ENCODE assay signal across 19 cellular contexts in the genomic region with DNA sequence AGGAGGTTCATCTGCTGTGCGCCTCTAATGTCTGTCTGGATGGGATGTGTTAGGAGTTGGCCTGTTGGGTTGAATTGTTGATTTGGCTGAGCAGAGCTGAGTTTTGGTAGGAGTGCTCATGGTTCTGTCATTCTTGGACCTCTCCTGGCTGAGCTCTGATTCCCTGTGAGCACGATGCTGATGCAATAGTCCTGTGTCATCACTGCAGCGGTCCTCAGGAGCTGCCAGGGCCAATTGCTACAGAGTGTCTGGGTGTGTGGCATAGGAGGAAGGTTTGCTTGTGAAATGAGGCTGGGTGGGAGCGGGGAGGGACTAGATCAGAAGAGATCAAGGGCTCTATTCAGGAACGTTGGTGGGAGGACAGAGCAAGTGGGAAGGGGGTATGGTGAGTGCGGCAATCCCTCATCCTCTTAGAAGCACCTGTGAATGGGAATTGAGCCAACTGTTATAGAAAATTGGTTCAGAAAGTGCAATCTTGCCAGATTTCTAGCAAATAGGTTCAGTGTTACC. TPM values are rescaled to one million over a fixed set of nuclear protein-coding genes. Genes with fewer than 3 reads are reported as not detected.
DNase-seq lines count a peak whose midpoint lies in the region; FAIRE-seq and TF ChIP-seq lines count a peak whose summit lies in the region.
"Had no signal": no experiment of that assay in that cellular context is flagged by ENCODE, and none has a peak within 500 bp of the region (broad histone marks: within the 10 kb centered on the region; RNA-seq: fewer than 3 reads in every experiment).

No MANE protein-coding gene starts in this region.

- H3K27me3 Mint-ChIP-seq in chondrocyte (ENCODE audit: low read depth) = peaks cover 1% of the 10 kb centered on the region
- H3K27me3 Mint-ChIP-seq in activated CD4-positive, alpha-beta memory T cell treated with anti-CD3 and anti-CD28 coated beads for 36 hours = no peaks in the 10 kb centered on the region
- H3K27me3 Mint-ChIP-seq: CD4-positive, CD25-positive, alpha-beta regulatory T cell had no signal

- H3K4me1 ChIP-seq in liver (ENCODE audit: control insufficient read depth in 4 of 4, insufficient read depth in 4 of 4, low read length in 3 of 4) (no peaks in the 10 kb centered on the region), tibial artery (no peaks in the 10 kb centered on the region)
- H3K4me1 ChIP-seq: Peyer's patch had no signal

- peaks cover 53% of the 10 kb centered on the region for H3K36me3 Mint-ChIP-seq in chondrocyte (ENCODE audit: low read depth)
- H3K36me3 Mint-ChIP-seq in activated CD4-positive, alpha-beta memory T cell treated with anti-CD3 and anti-CD28 coated beads for 36 hours = peaks cover 62% of the 10 kb centered on the region

- POLR2A ChIA-PET in activated CD4-positive, alpha-beta memory T cell treated with anti-CD3 and anti-CD28 coated beads for 36 hours (lab: Charles Lee) = no interaction called here

- peak; percentile 48 for DNase-seq in Ammon's horn (ENCODE audit: low spot score)
- peak; percentile 20 to 36 for DNase-seq in HL-60 (ENCODE audit: low read depth in 1 of 2, low spot score in 1 of 2)
- DNase-seq in bronchial epithelial cell (ENCODE audit: low read depth) = no peak
- no peak for DNase-seq in tibial artery
- DNase-seq in chondrocyte (ENCODE audit: low spot score) = no peak
- DNase-seq in activated CD4-positive, alpha-beta memory T cell treated with anti-CD3 and anti-CD28 coated beads for 36 hours = no peak
- DNase-seq: AML-193; CD4-positive, CD25-positive, alpha-beta regulatory T cell; EL; IMR-90; Kasumi-1; NCI-H1436; NCI-H2029 treated with DMSO at 0.1 percent for 48 hours; NCI-H2171 treated with DMSO at 0.1 percent for 48 hours; NCI-H748 treated with DMSO at 0.1 percent for 48 hours; Peyer's patch; Right ventricle myocardium superior had no signal

- H3K4me3 ChIP-seq in HL-60 (replicated peaks; ENCODE audit: insufficient read depth, low read length) (no peak overlapping the region), bronchial epithelial cell (ENCODE audit: low read depth, low read length) (no peak overlapping the region), liver (ENCODE audit: low read depth in 1 of 3, low read length in 3 of 3) (no peak overlapping the region), tibial artery (no peak overlapping the region)
- H3K4me3 ChIP-seq: Peyer's patch had no signal

- CTCF ChIA-PET in activated CD4-positive, alpha-beta memory T cell treated with anti-CD3 and anti-CD28 coated beads for 36 hours (lab: Charles Lee) = interaction anchor here (1.4 to 1.6 kb wide), 3 partner anchors 22 to 431 kb away, joined by 4 to 7 read pairs (median 4); no protein-coding TSS in a partner anchor

- H3K9me3 ChIP-seq in liver (ENCODE audit: control insufficient read depth in 4 of 4, low read length in 3 of 4) (peaks cover 0 to 2% (median 0%) of the 10 kb centered on the region in 4 donors), tibial artery (peaks cover 0 to 15% (median 5%) of the 10 kb centered on the region in 3 donors)

- no peaks in the 10 kb centered on the region for H3K27me3 ChIP-seq in HL-60 (ENCODE audit: insufficient read depth, poor library complexity, severe bottlenecking)
- H3K27me3 ChIP-seq in bronchial epithelial cell (ENCODE audit: control insufficient read depth, insufficient read depth, low read length) = no peaks in the 10 kb centered on the region
- H3K27me3 ChIP-seq in liver (ENCODE audit: control insufficient read depth in 4 of 4, insufficient read depth in 4 of 4, low read length in 3 of 4) = no peaks in the 10 kb centered on the region
- H3K27me3 ChIP-seq in tibial artery = no peaks in the 10 kb centered on the region
- H3K27me3 ChIP-seq: Peyer's patch had no signal

- no peak overlapping the region for H3K27ac Mint-ChIP-seq in chondrocyte (ENCODE audit: unreplicated experiment)
- no peak overlapping the region for H3K27ac Mint-ChIP-seq in activated CD4-positive, alpha-beta memory T cell treated with anti-CD3 and anti-CD28 coated beads for 36 hours
- H3K27ac Mint-ChIP-seq: CD4-positive, CD25-positive, alpha-beta regulatory T cell had no signal

- H3K27ac ChIP-seq in HL-60 (replicated peaks) (no peak overlapping the region), liver (ENCODE audit: low read depth in 1 of 2, low read length in 2 of 2) (no peak overlapping the region), tibial artery (no peak overlapping the region)
- H3K27ac ChIP-seq: Peyer's patch had no signal

- peaks cover 24% of the 10 kb centered on the region for H3K9me3 Mint-ChIP-seq in chondrocyte (ENCODE audit: low read depth)
- H3K9me3 Mint-ChIP-seq in activated CD4-positive, alpha-beta memory T cell treated with anti-CD3 and anti-CD28 coated beads for 36 hours = peaks cover 14% of the 10 kb centered on the region

- peak; percentile 72 for FAIRE-seq in bronchial epithelial cell (lab: Jason Lieb, UNC)
- FAIRE-seq: H1 had no signal

- H3K36me3 ChIP-seq in bronchial epithelial cell (ENCODE audit: control insufficient read depth, insufficient read depth, low read length) (peaks cover 25% of the 10 kb centered on the region), liver (ENCODE audit: control insufficient read depth in 4 of 4, insufficient read depth in 3 of 4, low read depth in 1 of 4, low read length in 3 of 4) (peaks cover 1 to 54% (median 35%) of the 10 kb centered on the region in 4 donors), tibial artery (peaks cover 67 to 73% (median 67%) of the 10 kb centered on the region in 3 donors)

- H3K4me3 Mint-ChIP-seq in chondrocyte (ENCODE audit: unreplicated experiment) = no peak overlapping the region
- H3K4me3 Mint-ChIP-seq in activated CD4-positive, alpha-beta memory T cell treated with anti-CD3 and anti-CD28 coated beads for 36 hours = no peak overlapping the region
- H3K4me3 Mint-ChIP-seq: CD4-positive, CD25-positive, alpha-beta regulatory T cell had no signal

- H3K4me1 Mint-ChIP-seq in chondrocyte (ENCODE audit: low read depth) = no peaks in the 10 kb centered on the region
- no peaks in the 10 kb centered on the region for H3K4me1 Mint-ChIP-seq in activated CD4-positive, alpha-beta memory T cell treated with anti-CD3 and anti-CD28 coated beads for 36 hours (ENCODE audit: low read depth)

- peak in 1 of 2 donors; percentile 29 for TF ChIP-seq RAD21 in liver (IDR thresholded peaks at IDR 0.05)

- intact Hi-C loops in tibial artery (cut with DNase I; ENCODE audit: low total_unique reads) = no loop called here
- intact Hi-C loops in activated CD4-positive, alpha-beta memory T cell treated with anti-CD3 and anti-CD28 coated beads for 36 hours (cut with micrococcal nuclease) = no loop called here

- no peak overlapping the region for H3K9ac ChIP-seq in liver (ENCODE audit: low read depth in 1 of 2, low read length in 2 of 2)

- TF ChIP-seq CTCF in HL-60 (IDR thresholded peaks at IDR 0.05; ENCODE audit: insufficient read depth, low read length) (no peak), bronchial epithelial cell (IDR thresholded peaks at IDR 0.05; ENCODE audit: insufficient read depth, low read length, severe bottlenecking) (no peak), liver (IDR thresholded peaks at IDR 0.05; ENCODE audit: low read depth, low read length, missing input control) (no peak), tibial artery (IDR thresholded peaks at IDR 0.05) (no peak), chondrocyte (IDR thresholded peaks at IDR 0.05) (no peak)

- WGBS in liver = 71% methylated on average over 6 of the region's 6 CpGs

TF ChIP-seq in liver, 16 proteins besides CTCF, POLR2A, EP300 and RAD21:
- peak; percentile 40 to 50 for TF ChIP-seq HNF4A (conservative IDR thresholded peaks at IDR 0.05)
- TF ChIP-seq, protein P1, sequence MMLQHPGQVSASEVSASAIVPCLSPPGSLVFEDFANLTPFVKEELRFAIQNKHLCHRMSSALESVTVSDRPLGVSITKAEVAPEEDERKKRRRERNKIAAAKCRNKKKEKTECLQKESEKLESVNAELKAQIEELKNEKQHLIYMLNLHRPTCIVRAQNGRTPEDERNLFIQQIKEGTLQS (IDR thresholded peaks at IDR 0.05) = peak; percentile 97
- TF ChIP-seq EGR1 (IDR thresholded peaks at IDR 0.05; ENCODE audit: low read depth in 2 of 2) = no peak

RNA-seq across cellular contexts. Expression of gene PEX5, which starts 21.2 kb away (rescaled TPM):
- 21.9 and 27.9 TPM in 2 replicates for total RNA-seq in bronchial epithelial cell
- 10 to 100 TPM; 19.4 to 37.9 TPM for total RNA-seq in liver
- 10 to 100 TPM in 1 of 2 donors, 1 to 10 TPM in 1; 5.7 to 26.2 TPM for polyA plus RNA-seq in liver
- 25.1 to 26.0 TPM (median 25.5 TPM) in 3 replicates for total RNA-seq in chondrocyte
- total RNA-seq in activated CD4-positive, alpha-beta memory T cell treated with anti-CD3 and anti-CD28 coated beads for 36 hours = 10 to 100 TPM; 26.0 to 27.9 TPM

Comparison
In these comparisons a context has a peak if more than half of its experiments do, and no peak if none do; other contexts are left out.
1. DNase-seq: peak in Ammon's horn (single experiment) and HL-60 (2 of 2); none in bronchial epithelial cell (single experiment), tibial artery (0 of 2), chondrocyte (single experiment) and activated CD4-positive, alpha-beta memory T cell treated with anti-CD3 and anti-CD28 coated beads for 36 hours (single experiment).